In genomic region chr19:36041831-36042230, GRCh38 we compare ENCODE assay signal across 13 cellular contexts. TPM values are rescaled to one million over a fixed set of nuclear protein-coding genes. Genes with fewer than 3 reads are reported as not detected.
DNase-seq lines count a peak whose midpoint lies in the region; ATAC-seq and TF ChIP-seq lines count a peak whose summit lies in the region.
"Had no signal": no experiment of that assay in that cellular context is flagged by ENCODE, and none has a peak within 500 bp of the region (broad histone marks: within the 10 kb centered on the region; RNA-seq: fewer than 3 reads in every experiment).

No MANE protein-coding gene starts in this region.

- WGBS in body of pancreas, 2 donors, result 34% methylated on average over 3 of the region's 3 CpGs
- 28 to 49% (median 32%) methylated on average over 3 of the region's 3 CpGs for WGBS in stomach, 5 donors

- H3K9me2 ChIP-seq in Karpas-422 (replicated peaks; ENCODE audit: insufficient read depth, low read length), result no peaks in the 10 kb centered on the region

- TF ChIP-seq POLR2A in body of pancreas (IDR thresholded peaks at IDR 0.05), result no peak
- TF ChIP-seq POLR2A in stomach (IDR thresholded peaks at IDR 0.05), result no peak

- no peak overlapping the region for H2AFZ ChIP-seq in Karpas-422 (ENCODE audit: low read length)

- no peaks in the 10 kb centered on the region for H3K9me3 Mint-ChIP-seq in activated CD4-positive, alpha-beta T cell treated with anti-CD3 and anti-CD28 coated beads for 36 hours (ENCODE audit: low read depth)

- H3K4me1 Mint-ChIP-seq in activated CD4-positive, alpha-beta T cell treated with anti-CD3 and anti-CD28 coated beads for 36 hours, result peaks cover 5% of the 10 kb centered on the region

- H3K4me1 ChIP-seq in body of pancreas (no peaks in the 10 kb centered on the region), stomach (peaks cover 0 to 32% (median 8%) of the 10 kb centered on the region in 4 donors), Karpas-422 (ENCODE audit: low read length) (no peaks in the 10 kb centered on the region)
- H3K4me1 ChIP-seq: adrenal gland had no signal

- ATAC-seq in body of pancreas, result peak; percentile 83
- no peak for ATAC-seq in activated CD4-positive, alpha-beta T cell treated with anti-CD3 and anti-CD28 coated beads for 36 hours

- H3K4me2 ChIP-seq in Karpas-422 (ENCODE audit: low read depth, low read length, poor library complexity, severe bottlenecking), result no peak overlapping the region

- no peaks in the 10 kb centered on the region for H3K27me3 Mint-ChIP-seq in activated CD4-positive, alpha-beta T cell treated with anti-CD3 and anti-CD28 coated beads for 36 hours

- no peak overlapping the region for H3K27ac Mint-ChIP-seq in activated CD4-positive, alpha-beta T cell treated with anti-CD3 and anti-CD28 coated beads for 36 hours

- CTCF ChIA-PET in activated CD4-positive, alpha-beta T cell treated with anti-CD3 and anti-CD28 coated beads for 36 hours (lab: Charles Lee), result no interaction called here

- intact Hi-C loops in body of pancreas (cut with DNase I), result no loop called here
- intact Hi-C loops in stomach (cut with DNase I; ENCODE audit: low total_unique reads), result no loop called here
- intact Hi-C loops in activated CD4-positive, alpha-beta T cell treated with anti-CD3 and anti-CD28 coated beads for 36 hours (cut with DNase I, micrococcal nuclease), result no loop called here

- DNase-seq in H7 (peak; percentile 50), body of pancreas (peak in 3 of 4 donors; percentile 16 to 53 (median 35)), kidney epithelial cell (ENCODE audit: low read depth) (peak; percentile 69), stomach (no peak), iPS-NIHi11 (ENCODE audit: low spot score) (no peak), Karpas-422 (no peak), NCI-H526 treated with DMSO at 0.1 percent for 48 hours (lab: John Stamatoyannopoulos, UW) (no peak)
- DNase-seq in activated CD4-positive, alpha-beta T cell treated with anti-CD3 and anti-CD28 coated beads for 36 hours, result no peak
- DNase-seq: NCI-H526; stimulated activated CD4-positive, alpha-beta T cell treated with anti-CD3 and anti-CD28 coated beads, Interleukin-15, amount 100 ng/mL, for 24 hours had no signal

- H3K27ac ChIP-seq in body of pancreas (peak overlapping the region in 2 of 4 donors; percentile 39 to 42), stomach (peak overlapping the region in 4 of 5 donors; percentile 28 to 56 (median 52)), Karpas-422 (ENCODE audit: low read length) (no peak overlapping the region)
- H3K27ac ChIP-seq: thoracic aorta had no signal

- H3K4me3 Mint-ChIP-seq in activated CD4-positive, alpha-beta T cell treated with anti-CD3 and anti-CD28 coated beads for 36 hours, result no peak overlapping the region

- no peaks in the 10 kb centered on the region; the same call in 1 of the 2 replicates for H3K36me3 ChIP-seq in H7 (replicated peaks; ENCODE audit: control insufficient read depth, insufficient read depth, low read length)
- peaks cover 0 to 3% of the 10 kb centered on the region in 2 donors for H3K36me3 ChIP-seq in body of pancreas (replicated peaks in 1 of 2; ENCODE audit: insufficient read depth in 1 of 2, low read depth in 2 of 2)
- no peaks in the 10 kb centered on the region for H3K36me3 ChIP-seq in kidney epithelial cell (ENCODE audit: control insufficient read depth, insufficient read depth, low read length)
- peaks cover 7 to 30% (median 21%) of the 10 kb centered on the region in 4 donors for H3K36me3 ChIP-seq in stomach
- H3K36me3 ChIP-seq in Karpas-422 (ENCODE audit: insufficient read depth, low read length), result 0 out of 2 replicates have a peak, but pooled peaks cover 2% of the 10 kb centered on the region
- H3K36me3 ChIP-seq: thoracic aorta had no signal

- H3K9ac ChIP-seq in Karpas-422 (ENCODE audit: low read length), result no peak overlapping the region

- no peak overlapping the region for H3K4me3 ChIP-seq in H7 (ENCODE audit: insufficient read depth, low read depth, low read length)
- no peak overlapping the region for H3K4me3 ChIP-seq in body of pancreas
- H3K4me3 ChIP-seq in kidney epithelial cell (ENCODE audit: low read depth, low read length), result no peak overlapping the region
- no peak overlapping the region for H3K4me3 ChIP-seq in stomach
- no peak overlapping the region for H3K4me3 ChIP-seq in Karpas-422 (ENCODE audit: low read length)
- H3K4me3 ChIP-seq: adrenal gland, thoracic aorta had no signal

- H3K27me3 ChIP-seq in H7 (ENCODE audit: control insufficient read depth, insufficient read depth, low read length) (no peaks in the 10 kb centered on the region), body of pancreas (no peaks in the 10 kb centered on the region), kidney epithelial cell (ENCODE audit: control insufficient read depth, insufficient read depth, low read length) (no peaks in the 10 kb centered on the region), stomach (no peaks in the 10 kb centered on the region), Karpas-422 (ENCODE audit: low read length) (no peaks in the 10 kb centered on the region)
- H3K27me3 ChIP-seq: adrenal gland had no signal

- no peaks in the 10 kb centered on the region for H3K9me3 ChIP-seq in body of pancreas
- H3K9me3 ChIP-seq in stomach, result no peaks in the 10 kb centered on the region
- no peaks in the 10 kb centered on the region for H3K9me3 ChIP-seq in Karpas-422 (ENCODE audit: low read length)
- H3K9me3 ChIP-seq: adrenal gland, thoracic aorta had no signal

- no peak for TF ChIP-seq CTCF in body of pancreas (IDR thresholded peaks at IDR 0.05)
- TF ChIP-seq CTCF in kidney epithelial cell (IDR thresholded peaks at IDR 0.05; ENCODE audit: insufficient read depth, low read length, poor library complexity, severe bottlenecking), result no peak
- no peak for TF ChIP-seq CTCF in stomach (IDR thresholded peaks at IDR 0.05)

- POLR2A ChIA-PET in activated CD4-positive, alpha-beta T cell treated with anti-CD3 and anti-CD28 coated beads for 36 hours (lab: Charles Lee), result no interaction called here

- H3K79me2 ChIP-seq in Karpas-422 (ENCODE audit: low read length), result no peaks in the 10 kb centered on the region

- H4K20me1 ChIP-seq in Karpas-422 (ENCODE audit: insufficient read depth, low read depth, low read length), result no peaks in the 10 kb centered on the region

- TF ChIP-seq EP300 in stomach (IDR thresholded peaks at IDR 0.05), result no peak

- H3K36me3 Mint-ChIP-seq in activated CD4-positive, alpha-beta T cell treated with anti-CD3 and anti-CD28 coated beads for 36 hours (ENCODE audit: low read depth), result peaks cover 9% of the 10 kb centered on the region

RNA-seq across cellular contexts. Expression of gene CLIP3, which starts 9.2 kb away (rescaled TPM):
- 1.5 and 8.0 TPM in 2 replicates for total RNA-seq in H7 (2014; rRNA removed; shearing (Covaris generic))
- total RNA-seq in body of pancreas (1 to 10 TPM; 3.3 to 4.9 TPM), kidney epithelial cell (4.6 and 4.7 TPM in 2 replicates), stomach (10 to 100 TPM in 1 of 5 donors, 1 to 10 TPM in 4; 1.8 to 17.1 (median 7.5) TPM)
- 1 to 10 TPM; 4.5 to 8.3 (median 5.5) TPM for polyA plus RNA-seq in stomach
- total RNA-seq in activated CD4-positive, alpha-beta T cell treated with anti-CD3 and anti-CD28 coated beads for 36 hours, result under 1 TPM; 0.16 to 0.42 TPM
- total RNA-seq in Karpas-422 (2014; rRNA removed; shearing (Covaris generic); ENCODE audit: low replicate concordance), result 0.72 and 1.2 TPM in 2 replicates

RNA-seq across cellular contexts. Expression of gene THAP8, which starts 12.3 kb away (rescaled TPM):
- 2.9 and 5.4 TPM in 2 replicates for total RNA-seq in H7 (2014; rRNA removed; shearing (Covaris generic))
- total RNA-seq in body of pancreas (1 to 10 TPM; 1.3 to 6.0 TPM), kidney epithelial cell (12.0 and 16.3 TPM in 2 replicates), stomach (10 to 100 TPM in 1 of 5 donors, 1 to 10 TPM in 1, under 1 TPM in 2, not detected in 1; 0.29 to 12.8 (median 5.1) TPM)
- polyA plus RNA-seq in stomach, result 1 to 10 TPM; 4.4 to 4.7 (median 4.7) TPM
- 1 to 10 TPM; 3.1 to 3.4 TPM for total RNA-seq in activated CD4-positive, alpha-beta T cell treated with anti-CD3 and anti-CD28 coated beads for 36 hours
- total RNA-seq in Karpas-422 (2014; rRNA removed; shearing (Covaris generic); ENCODE audit: low replicate concordance), result 3.6 and 8.9 TPM in 2 replicates

RNA-seq across cellular contexts. Expression of gene WDR62, which starts 12.9 kb away (rescaled TPM):
- 27.0 and 35.1 TPM in 2 replicates for total RNA-seq in H7 (2014; rRNA removed; shearing (Covaris generic))
- under 1 TPM; 0.26 to 0.33 TPM for total RNA-seq in body of pancreas
- 1.8 and 2.8 TPM in 2 replicates for total RNA-seq in kidney epithelial cell
- total RNA-seq in stomach, result 10 to 100 TPM in 1 of 5 donors, 1 to 10 TPM in 3, under 1 TPM in 1; 0.29 to 15.2 (median 2.7) TPM
- 1 to 10 TPM in 2 of 3 donors, under 1 TPM in 1; 0.31 to 1.3 (median 1.2) TPM for polyA plus RNA-seq in stomach
- 10 to 100 TPM; 13.6 to 14.3 TPM for total RNA-seq in activated CD4-positive, alpha-beta T cell treated with anti-CD3 and anti-CD28 coated beads for 36 hours
- 9.4 and 10.9 TPM in 2 replicates for total RNA-seq in Karpas-422 (2014; rRNA removed; shearing (Covaris generic); ENCODE audit: low replicate concordance)

RNA-seq across cellular contexts. Expression of gene ALKBH6, which starts 27.8 kb away (rescaled TPM):
- total RNA-seq in H7 (2014; rRNA removed; shearing (Covaris generic)), result 21.9 and 25.5 TPM in 2 replicates
- total RNA-seq in body of pancreas (10 to 100 TPM in 1 of 2 donors, 1 to 10 TPM in 1; 9.6 to 33.0 TPM), kidney epithelial cell (17.5 and 22.4 TPM in 2 replicates), stomach (100 to 1,000 TPM in 2 of 5 donors, 10 to 100 TPM in 1, 1 to 10 TPM in 2; 8.8 to 187 (median 44.2) TPM)
- polyA plus RNA-seq in stomach, result 10 to 100 TPM in 2 of 3 donors, 1 to 10 TPM in 1; 9.8 to 25.8 (median 13.7) TPM
- total RNA-seq in activated CD4-positive, alpha-beta T cell treated with anti-CD3 and anti-CD28 coated beads for 36 hours, result 10 to 100 TPM; 40.6 to 42.2 TPM
- 11.1 and 48.4 TPM in 2 replicates for total RNA-seq in Karpas-422 (2014; rRNA removed; shearing (Covaris generic); ENCODE audit: low replicate concordance)

RNA-seq across cellular contexts. Expression of gene SYNE4, which starts 33.2 kb away (rescaled TPM):
- total RNA-seq in H7 (2014; rRNA removed; shearing (Covaris generic)), result 14.4 and 27.0 TPM in 2 replicates
- total RNA-seq in body of pancreas (1 to 10 TPM; 4.9 to 9.3 TPM), kidney epithelial cell (8.6 and 11.5 TPM in 2 replicates), stomach (10 to 100 TPM in 1 of 5 donors, 1 to 10 TPM in 3, not detected in 1; 1.3 to 11.2 (median 5.4) TPM)
- polyA plus RNA-seq in stomach, result 1 to 10 TPM; 3.5 to 5.8 (median 4.6) TPM
- total RNA-seq in activated CD4-positive, alpha-beta T cell treated with anti-CD3 and anti-CD28 coated beads for 36 hours, result 1 to 10 TPM; 1.6 to 1.7 TPM
- 1.2 and 1.8 TPM in 2 replicates for total RNA-seq in Karpas-422 (2014; rRNA removed; shearing (Covaris generic); ENCODE audit: low replicate concordance)
- total RNA-seq: HT1080 had no signal

Comparison
In these comparisons a context has a peak if more than half of its experiments do, and no peak if none do; other contexts are left out.
1. DNase-seq: peak in H7 (single experiment), body of pancreas (3 of 4) and kidney epithelial cell (single experiment); none in stomach (single experiment), iPS-NIHi11 (single experiment), activated CD4-positive, alpha-beta T cell treated with anti-CD3 and anti-CD28 coated beads for 36 hours (single experiment), Karpas-422 (single experiment) and NCI-H526 treated with DMSO at 0.1 percent for 48 hours (single experiment).